Comparison of ENCODE assay signal across 9 cellular contexts in the genomic region with DNA sequence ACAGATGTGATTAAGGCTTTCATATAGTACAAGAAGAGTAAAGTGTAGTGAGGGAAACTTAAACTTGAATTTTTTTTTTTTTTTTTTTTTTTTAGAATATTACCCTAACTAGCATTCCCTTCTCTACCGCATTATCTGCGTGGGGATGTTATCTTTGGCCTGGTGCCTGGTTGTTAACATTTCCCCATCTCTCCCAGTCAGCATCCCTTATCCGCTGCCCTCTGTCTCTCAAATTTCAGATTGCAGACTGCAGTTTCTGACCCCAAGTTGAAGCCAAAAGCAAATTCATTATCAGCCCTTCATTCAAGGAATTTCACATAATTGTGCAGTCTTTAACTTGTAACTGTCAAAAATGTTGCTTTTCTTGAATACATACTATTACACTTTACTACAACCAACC.
A peak's percentile ranks its signal among the peaks of the same experiment; 100 is the strongest.
DNase-seq lines count a peak whose midpoint lies in the region; ATAC-seq and TF ChIP-seq lines count a peak whose summit lies in the region.
"Had no signal": no experiment of that assay in that cellular context is flagged by ENCODE, and none has a peak within 500 bp of the region (broad histone marks: within the 10 kb centered on the region; RNA-seq: fewer than 3 reads in every experiment).

No MANE protein-coding gene starts in this region.

- in situ Hi-C loops in astrocyte of the spinal cord (cut with HindIII; ENCODE audit: low sequenced_read_pairs), result no loop called here

- H3K4me2 ChIP-seq in mesenchymal stem cell (ENCODE audit: low read length, poor library complexity, severe bottlenecking), result no peak overlapping the region

- no peak overlapping the region for H3K27ac ChIP-seq in mesenchymal stem cell (ENCODE audit: low read length, poor library complexity, severe bottlenecking)
- H3K27ac ChIP-seq in aorta (ENCODE audit: low read depth in 1 of 2, low read length in 2 of 2), result no peak overlapping the region

- no peak overlapping the region for H2AFZ ChIP-seq in mesenchymal stem cell (ENCODE audit: low read depth, low read length)

- no peak overlapping the region for H3K23ac ChIP-seq in mesenchymal stem cell (ENCODE audit: low read length in 2 of 2)

- no peak overlapping the region for H2BK15ac ChIP-seq in mesenchymal stem cell (ENCODE audit: low read depth, poor library complexity, severe bottlenecking)

- no peak overlapping the region for H2AK5ac ChIP-seq in mesenchymal stem cell (ENCODE audit: low read length, severe bottlenecking)

- DNase-seq in D341Med (ENCODE audit: low spot score) (peak; percentile 48), HT1080 (ENCODE audit: low read depth) (peak; percentile 41), astrocyte of the spinal cord (ENCODE audit: low read depth, low spot score) (peak; percentile 36), mesenchymal stem cell (peak; percentile 5), aorta (no peak), NOMO-1 treated with dmso at 0.1 percent for 144 hours (lab: John Stamatoyannopoulos, UW; ENCODE audit: unreplicated experiment) (no peak), cerebellum (ENCODE audit: low spot score) (no peak), NOMO-1 treated with DMSO at 0.1 percent for 48 hours (lab: John Stamatoyannopoulos, UW; ENCODE audit: unreplicated experiment) (no peak)

- H3K14ac ChIP-seq in mesenchymal stem cell (ENCODE audit: low read length in 2 of 2), result no peak overlapping the region

- H2BK12ac ChIP-seq in mesenchymal stem cell (ENCODE audit: low read length in 2 of 2), result no peak overlapping the region

- no peak overlapping the region for H2BK5ac ChIP-seq in mesenchymal stem cell (ENCODE audit: low read depth, low read length, poor library complexity, severe bottlenecking)

- ATAC-seq in aorta (ENCODE audit: low FRiP score), result no peak
- ATAC-seq: activated CD4-positive, CD25-positive, alpha-beta regulatory T cell treated with anti-CD3 and anti-CD28 coated beads, Interleukin-2, amount 50 U/mL, for 24 hours had no signal

- no peaks in the 10 kb centered on the region for H3K79me1 ChIP-seq in mesenchymal stem cell (replicated peaks; ENCODE audit: low read length, poor library complexity, severe bottlenecking)

- no peaks in the 10 kb centered on the region for H3K27me3 ChIP-seq in mesenchymal stem cell (ENCODE audit: control insufficient read depth in 1 of 2, insufficient read depth in 1 of 2, low read length in 2 of 2)
- H3K27me3 ChIP-seq in aorta (ENCODE audit: control insufficient read depth in 1 of 2, insufficient read depth in 2 of 2, low read length in 1 of 2), result no peaks in the 10 kb centered on the region

- no peak overlapping the region for H2BK120ac ChIP-seq in mesenchymal stem cell (ENCODE audit: low read depth, low read length)

- intact Hi-C loops in aorta (cut with DNase I), result no loop called here

- H3K4me3 ChIP-seq in astrocyte of the spinal cord (ENCODE audit: low read depth, low read length), result no peak overlapping the region
- H3K4me3 ChIP-seq in mesenchymal stem cell (ENCODE audit: insufficient read depth in 1 of 2, low read depth in 1 of 2, low read length in 2 of 2), result no peak overlapping the region
- no peak overlapping the region for H3K4me3 ChIP-seq in aorta (ENCODE audit: low read length in 2 of 2)

- H4K91ac ChIP-seq in mesenchymal stem cell (ENCODE audit: low read length), result no peak overlapping the region

- H3K36me3 ChIP-seq in mesenchymal stem cell (ENCODE audit: control insufficient read depth in 1 of 2, insufficient read depth in 2 of 2, low read depth in 1 of 2, low read length in 2 of 2) (no peaks in the 10 kb centered on the region), aorta (ENCODE audit: control insufficient read depth in 1 of 2, insufficient read depth in 2 of 2, low read length in 1 of 2) (no peaks in the 10 kb centered on the region)

- no peak overlapping the region for H3K18ac ChIP-seq in mesenchymal stem cell (ENCODE audit: low read depth in 1 of 2, low read length in 2 of 2)

- H4K8ac ChIP-seq in mesenchymal stem cell (ENCODE audit: low read length), result no peak overlapping the region

- 52% methylated on average over 3 of the region's 3 CpGs for WGBS in mesenchymal stem cell
- 2 to 26% methylated on average over 3 of the region's 3 CpGs for WGBS in aorta, 2 donors

- H3K4ac ChIP-seq in mesenchymal stem cell (ENCODE audit: low read depth in 1 of 2, low read length in 2 of 2), result no peak overlapping the region

- H3K4me1 ChIP-seq in mesenchymal stem cell (ENCODE audit: control insufficient read depth, insufficient read depth, low read depth, low read length), result no peaks in the 10 kb centered on the region
- H3K4me1 ChIP-seq in aorta (ENCODE audit: control insufficient read depth in 1 of 2, insufficient read depth in 2 of 2, low read length in 2 of 2), result no peaks in the 10 kb centered on the region

- H3K9me3 ChIP-seq in mesenchymal stem cell (ENCODE audit: control insufficient read depth, low read length) (no peaks in the 10 kb centered on the region), aorta (ENCODE audit: control insufficient read depth, low read length) (no peaks in the 10 kb centered on the region)

- peak; percentile 29 for TF ChIP-seq CTCF in astrocyte of the spinal cord (IDR thresholded peaks at IDR 0.05; ENCODE audit: low read depth, low read length)

- no peak overlapping the region for H3K9ac ChIP-seq in mesenchymal stem cell (ENCODE audit: low read length)

Comparison
In these comparisons a context has a peak if more than half of its experiments do, and no peak if none do; other contexts are left out.
1. DNase-seq: peak in D341Med (single experiment), HT1080 (single experiment), astrocyte of the spinal cord (single experiment) and mesenchymal stem cell (single experiment); none in aorta (0 of 2), NOMO-1 treated with dmso at 0.1 percent for 144 hours (single experiment), cerebellum (single experiment) and NOMO-1 treated with DMSO at 0.1 percent for 48 hours (single experiment).